Comparison of ENCODE assay signal across 8 cellular contexts in the genomic region with DNA sequence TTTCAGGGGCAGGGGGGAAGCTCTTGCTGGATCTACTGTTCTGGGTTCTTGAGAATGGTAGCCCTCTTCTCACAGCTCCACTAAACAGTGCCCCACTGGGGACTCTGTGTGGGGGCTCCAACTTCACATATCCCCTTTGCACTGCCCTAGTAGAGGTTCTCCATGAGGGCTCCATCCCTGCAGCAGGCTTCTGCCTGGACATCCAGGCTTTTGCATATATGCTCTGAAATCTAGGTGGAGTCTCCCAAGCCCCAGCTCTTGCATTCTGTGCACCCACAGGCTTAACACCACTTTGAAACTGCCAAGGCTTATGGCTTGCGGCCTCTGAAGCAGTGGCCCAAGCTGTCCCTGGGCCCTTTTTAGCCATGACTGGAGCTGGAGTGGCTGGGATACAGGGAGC.
"Had no signal": no experiment of that assay in that cellular context is flagged by ENCODE, and none has a peak within 500 bp of the region (broad histone marks: within the 10 kb centered on the region; RNA-seq: fewer than 3 reads in every experiment).

No MANE protein-coding gene starts in this region.

- H3K4me1 Mint-ChIP-seq: GM23338, H9 had no signal

- H3K27me3 Mint-ChIP-seq: IgD-negative memory B cell had no signal

- H3K27ac Mint-ChIP-seq: GM23338, H9, HFFc6, IgD-negative memory B cell had no signal

- DNase-seq: HCEC 1CT, HFFc6, Kasumi-1, KG1 had no signal

- H3K4me2 ChIP-seq: GM23338 had no signal

- H3K36me3 Mint-ChIP-seq: IgD-negative memory B cell had no signal

- H3K4me3 Mint-ChIP-seq: GM23338, H9, HFFc6, IgD-negative memory B cell had no signal

- H3K4me3 ChIP-seq: GM23338 had no signal

- H2AFZ ChIP-seq: GM23338 had no signal

- ATAC-seq: GM23338, HepG2 had no signal
